In genomic region chr3:17664923-17665322, GRCh38 we compare ENCODE assay signal across 23 cellular contexts.
DNase-seq lines count a peak whose midpoint lies in the region; ATAC-seq and TF ChIP-seq lines count a peak whose summit lies in the region.
"Had no signal": no experiment of that assay in that cellular context is flagged by ENCODE, and none has a peak within 500 bp of the region (broad histone marks: within the 10 kb centered on the region; RNA-seq: fewer than 3 reads in every experiment).

No MANE protein-coding gene starts in this region.

- ATAC-seq in HG02938 (IDR thresholded peaks at IDR 0.05; ENCODE audit: unreplicated experiment) = peak; percentile 65
- ATAC-seq in WTC11 = 0 out of 2 replicates have a peak, but pooled peaks have one; percentile 18
- ATAC-seq in stimulated activated naive CD8-positive, alpha-beta T cell treated with anti-CD3 and anti-CD28 coated beads, Interleukin-15, amount 100 ng/mL, for 72 hours = peak; percentile 37
- ATAC-seq: activated CD8-positive, alpha-beta T cell treated with anti-CD3 and anti-CD28 coated beads, Interleukin-2, amount 10 ng/mL, durations not matched to agents 7 days and 5 days; HepG2; lower lobe of right lung; sciatic nerve; T-cell had no signal

- no peaks in the 10 kb centered on the region for H3K27me3 Mint-ChIP-seq in WTC11 (ENCODE audit: low read depth)
- no peaks in the 10 kb centered on the region for H3K27me3 Mint-ChIP-seq in stimulated activated naive CD8-positive, alpha-beta T cell treated with anti-CD3 and anti-CD28 coated beads, Interleukin-15, amount 100 ng/mL, for 72 hours
- H3K27me3 Mint-ChIP-seq: central memory CD8-positive, alpha-beta T cell; T-cell had no signal

- TF ChIP-seq CTCF in WTC11 (IDR thresholded peaks at IDR 0.05) = no peak

- H3K4me3 Mint-ChIP-seq in WTC11 = no peak overlapping the region
- no peak overlapping the region for H3K4me3 Mint-ChIP-seq in stimulated activated naive CD8-positive, alpha-beta T cell treated with anti-CD3 and anti-CD28 coated beads, Interleukin-15, amount 100 ng/mL, for 72 hours
- H3K4me3 Mint-ChIP-seq: activated CD8-positive, alpha-beta T cell treated with anti-CD3 and anti-CD28 coated beads, Interleukin-2, amount 10 ng/mL, durations not matched to agents 7 days and 5 days; central memory CD8-positive, alpha-beta T cell; HFFc6; T-cell had no signal

- POLR2A ChIA-PET in WTC11 (lab: Charles Lee) = no interaction called here

- peaks cover 14% of the 10 kb centered on the region for H3K4me1 Mint-ChIP-seq in WTC11
- H3K4me1 Mint-ChIP-seq in stimulated activated naive CD8-positive, alpha-beta T cell treated with anti-CD3 and anti-CD28 coated beads, Interleukin-15, amount 100 ng/mL, for 72 hours = peaks cover 8% of the 10 kb centered on the region

- no peaks in the 10 kb centered on the region for H3K9me3 Mint-ChIP-seq in WTC11
- H3K9me3 Mint-ChIP-seq in stimulated activated naive CD8-positive, alpha-beta T cell treated with anti-CD3 and anti-CD28 coated beads, Interleukin-15, amount 100 ng/mL, for 72 hours = no peaks in the 10 kb centered on the region
- H3K9me3 Mint-ChIP-seq: central memory CD8-positive, alpha-beta T cell; HFFc6 had no signal

- DNase-seq in NOMO-1 treated with DMSO at 0.1 percent for 48 hours (lab: John Stamatoyannopoulos, UW; ENCODE audit: unreplicated experiment) (peak; percentile 21), NOMO-1 treated with dmso at 0.1 percent for 144 hours (lab: John Stamatoyannopoulos, UW; ENCODE audit: unreplicated experiment) (no peak), WTC11 (ENCODE audit: low spot score) (no peak), DMS 273 treated with DMSO at 0.1 percent for 48 hours (lab: John Stamatoyannopoulos, UW) (no peak), OCI-M1 (lab: John Stamatoyannopoulos, UW) (no peak), COLO668 (lab: John Stamatoyannopoulos, UW; ENCODE audit: unreplicated experiment) (no peak)
- DNase-seq in stimulated activated naive CD8-positive, alpha-beta T cell treated with anti-CD3 and anti-CD28 coated beads, Interleukin-15, amount 100 ng/mL, for 72 hours = no peak
- DNase-seq: activated CD8-positive, alpha-beta T cell treated with anti-CD3 and anti-CD28 coated beads, Interleukin-2, amount 10 ng/mL, durations not matched to agents 7 days and 5 days; activated effector memory CD4-positive, alpha-beta T cell treated with anti-CD3 and anti-CD28 coated beads, Interleukin-2, amount 50 U/mL, for 16 hours; activated T-cell treated with anti-CD3 and anti-CD28 coated beads for 4 hours; GDM1; HFFc6; lower lobe of right lung; NCI-H1417; Peyer's patch; posterior cingulate gyrus; SIG-M5; T-cell; upper lobe of left lung had no signal

- H3K36me3 Mint-ChIP-seq in WTC11 = 0 out of 2 replicates have a peak, but pooled peaks cover 2% of the 10 kb centered on the region

- no peak overlapping the region for H3K27ac Mint-ChIP-seq in WTC11
- H3K27ac Mint-ChIP-seq in stimulated activated naive CD8-positive, alpha-beta T cell treated with anti-CD3 and anti-CD28 coated beads, Interleukin-15, amount 100 ng/mL, for 72 hours = no peak overlapping the region
- H3K27ac Mint-ChIP-seq: activated CD8-positive, alpha-beta T cell treated with anti-CD3 and anti-CD28 coated beads, Interleukin-2, amount 10 ng/mL, durations not matched to agents 7 days and 5 days; HFFc6; T-cell had no signal

- CTCF ChIA-PET in WTC11 (lab: Charles Lee) = interaction anchor here (0.8 kb wide), 1 partner anchor 20 kb away, joined by 3 read pairs; no protein-coding TSS in a partner anchor

TF ChIP-seq in WTC11, 78 proteins besides CTCF, POLR2A, EP300 and RAD21 (continues in another document):
- TF ChIP-seq ZNF317 (CRISPR knock-in tag; IDR thresholded peaks at IDR 0.05; ENCODE audit: borderline replicate concordance, low read depth) = no peak
- TF ChIP-seq ERG (CRISPR knock-in tag; IDR thresholded peaks at IDR 0.05) = no peak
- TF ChIP-seq RELA (CRISPR knock-in tag; IDR thresholded peaks at IDR 0.05; ENCODE audit: borderline replicate concordance) = no peak
- TF ChIP-seq E2F5 (CRISPR knock-in tag; IDR thresholded peaks at IDR 0.05) = no peak
- TF ChIP-seq FOXJ3 (CRISPR knock-in tag; IDR thresholded peaks at IDR 0.05; ENCODE audit: borderline replicate concordance) = no peak
- TF ChIP-seq E2F4 (CRISPR knock-in tag; IDR thresholded peaks at IDR 0.05; ENCODE audit: borderline replicate concordance, low read depth) = no peak
- no peak for TF ChIP-seq ATF6 (CRISPR knock-in tag; IDR thresholded peaks at IDR 0.05)
- TF ChIP-seq ATF1 (CRISPR knock-in tag; IDR thresholded peaks at IDR 0.05) = no peak
- TF ChIP-seq GTF2I (CRISPR knock-in tag; conservative IDR thresholded peaks at IDR 0.05) = no peak
- TF ChIP-seq SMAD4 (CRISPR knock-in tag; IDR thresholded peaks at IDR 0.05) = no peak
- TF ChIP-seq NFYB (CRISPR knock-in tag; conservative IDR thresholded peaks at IDR 0.05; ENCODE audit: low read depth) = no peak
- TF ChIP-seq GRHL2 (CRISPR knock-in tag; IDR thresholded peaks at IDR 0.05; ENCODE audit: insufficient replicate concordance, severe bottlenecking) = no peak
- TF ChIP-seq E2F1 (CRISPR knock-in tag; IDR thresholded peaks at IDR 0.05) = no peak
- no peak for TF ChIP-seq ZSCAN18 (CRISPR knock-in tag; IDR thresholded peaks at IDR 0.05)
